In genomic region chr1:12614402-12615165, GRCh38 we compare ENCODE assay signal across 9 cellular contexts. TPM values are rescaled to one million over a fixed set of nuclear protein-coding genes. Genes with fewer than 3 reads are reported as not detected.
DNase-seq lines count a peak whose midpoint lies in the region; ATAC-seq, FAIRE-seq and TF ChIP-seq lines count a peak whose summit lies in the region.
"Had no signal": no experiment of that assay in that cellular context is flagged by ENCODE, and none has a peak within 500 bp of the region (broad histone marks: within the 10 kb centered on the region; RNA-seq: fewer than 3 reads in every experiment).

No MANE protein-coding gene starts in this region.

- no peak overlapping the region for H2AFZ ChIP-seq in PC-9
- H2AFZ ChIP-seq in endothelial cell of umbilical vein (ENCODE audit: low read depth, low read length), result no peak overlapping the region

- peak overlapping the region; percentile 90; the same call in 1 of the 2 replicates for H3K27ac ChIP-seq in PC-9
- no peak overlapping the region for H3K27ac ChIP-seq in endothelial cell of umbilical vein (ENCODE audit: insufficient read depth, low read depth, low read length)
- H3K27ac ChIP-seq in pancreas, result peak overlapping the region; percentile 93 to 98 (median 95)

- H3F3A ChIP-seq in PC-9 (ENCODE audit: insufficient read depth, low read depth), result peaks cover 47% of the 10 kb centered on the region; the same call in 1 of the 2 replicates

- no peaks in the 10 kb centered on the region for H3K9me1 ChIP-seq in endothelial cell of umbilical vein (replicated peaks; ENCODE audit: control insufficient read depth, extremely low read depth, insufficient read depth, low read length)

- intact Hi-C loops in PC-9 (cut with micrococcal nuclease; ENCODE audit: unreplicated experiment), result loop anchor here (10.0 kb wide), 1 partner anchor 480 kb away; no protein-coding TSS in a partner anchor
- intact Hi-C loops in endothelial cell of umbilical vein (cut with micrococcal nuclease), result no loop called here
- intact Hi-C loops in pancreas (cut with DNase I), result loop anchor here in 1 of 3 donors (10.0 kb wide), 2 partner anchors 140 to 210 kb away; no protein-coding TSS in a partner anchor

- BruUV-seq in PC-9 (replicated peaks; lab: Mats Ljungman, UMichigan) (no TSS peak), endothelial cell of umbilical vein (replicated peaks; lab: Mats Ljungman, UMichigan) (no TSS peak)

- FAIRE-seq in endothelial cell of umbilical vein (lab: Jason Lieb, UNC) (no peak), pancreas (lab: Jason Lieb, UNC) (no peak), urothelium cell line (lab: Jason Lieb, UNC) (no peak)

- H3K79me2 ChIP-seq in PC-9 (ENCODE audit: low read depth) (peaks cover 87% of the 10 kb centered on the region), endothelial cell of umbilical vein (ENCODE audit: control insufficient read depth, insufficient read depth, low read length) (peaks cover 11% of the 10 kb centered on the region)

- H4K20me1 ChIP-seq in PC-9 (ENCODE audit: insufficient read depth) (peaks cover 23% of the 10 kb centered on the region), endothelial cell of umbilical vein (replicated peaks; ENCODE audit: control insufficient read depth, extremely low read depth, insufficient read depth, low read length) (no peaks in the 10 kb centered on the region)

- peak overlapping the region; percentile 97 for H3K4me2 ChIP-seq in PC-9
- H3K4me2 ChIP-seq in endothelial cell of umbilical vein (ENCODE audit: insufficient read depth, low read length), result peak overlapping the region; percentile 73

- H3K4me3 ChIP-seq in BJ (ENCODE audit: low read depth, low read length) (peak overlapping the region; percentile 93), PC-9 (peak overlapping the region; percentile 91), endothelial cell of umbilical vein (replicated peaks in 1 of 3; ENCODE audit: insufficient read depth in 1 of 3, low read depth in 1 of 3, low read length in 3 of 3) (peak overlapping the region in 1 of 3 experiments; percentile 76), pancreas (peak overlapping the region; percentile 79 to 92 (median 84))

- dilution Hi-C loops in endothelial cell of umbilical vein (cut with MboI; ENCODE audit: extremely low pct_ligation_motif_present, low sequenced_read_pairs), result no loop called here

- no peak for TF ChIP-seq POLR2A in endothelial cell of umbilical vein (IDR thresholded peaks at IDR 0.05; ENCODE audit: low read depth, low read length)

- no peak overlapping the region for H3K9ac ChIP-seq in endothelial cell of umbilical vein (replicated peaks; ENCODE audit: extremely low read depth, insufficient read depth, low read length)

- POLR2A ChIA-PET in BJ (lab: Charles Lee) (no interaction called here), PC-9 (lab: Charles Lee; ENCODE audit: unreplicated experiment) (interaction anchor here (0.6 to 0.7 kb wide), 2 partner anchors 28 to 111 kb away, joined by 7 to 8 read pairs; no protein-coding TSS in a partner anchor), endothelial cell of umbilical vein (lab: Charles Lee) (interaction anchor here (0.7 kb wide), 1 partner anchor 280 kb away, joined by 6 read pairs; no protein-coding TSS in a partner anchor)

- DNase-seq in BJ (ENCODE audit: low read depth), result no peak
- DNase-seq in PC-9, result no peak
- DNase-seq in endothelial cell of umbilical vein (ENCODE audit: low read depth, low spot score), result no peak
- peak in 2 of 6 donors; percentile 33 to 39 for DNase-seq in pancreas
- DNase-seq in urothelium cell line (ENCODE audit: low spot score), result no peak
- no peak for DNase-seq in T-helper 9 cell
- DNase-seq in SW 1271 (lab: John Stamatoyannopoulos, UW), result no peak
- no peak for DNase-seq in NCI-H2029 (lab: John Stamatoyannopoulos, UW)
- DNase-seq: stimulated activated CD4-positive, alpha-beta T cell treated with anti-CD3 and anti-CD28 coated beads, Interleukin-4, amount 100 ng/mL, for 24 hours had no signal

- no peaks in the 10 kb centered on the region for H3K9me2 ChIP-seq in PC-9 (ENCODE audit: insufficient read depth)

- no peak for ATAC-seq in pancreas

- peaks cover 33% of the 10 kb centered on the region for H3K4me1 ChIP-seq in PC-9 (replicated peaks; ENCODE audit: insufficient read depth)
- H3K4me1 ChIP-seq in endothelial cell of umbilical vein (ENCODE audit: control insufficient read depth, extremely low read depth, insufficient read depth, low read length), result peaks cover 28% of the 10 kb centered on the region
- H3K4me1 ChIP-seq in pancreas, result peaks cover 7 to 25% (median 9%) of the 10 kb centered on the region in 3 donors

- no peaks in the 10 kb centered on the region for H3K9me3 ChIP-seq in PC-9 (ENCODE audit: insufficient read depth, low read depth)
- H3K9me3 ChIP-seq in endothelial cell of umbilical vein (replicated peaks; ENCODE audit: control insufficient read depth, insufficient read depth, low read length), result no peaks in the 10 kb centered on the region
- H3K9me3 ChIP-seq in pancreas, result no peaks in the 10 kb centered on the region

- WGBS in pancreas, 2 donors, result 27 to 29% methylated on average over 7 of the region's 7 CpGs

- no peak for TF ChIP-seq CTCF in BJ (IDR thresholded peaks at IDR 0.05; ENCODE audit: insufficient read depth, low read depth, low read length)
- TF ChIP-seq CTCF in PC-9 (conservative IDR thresholded peaks at IDR 0.05), result no peak
- TF ChIP-seq CTCF in endothelial cell of umbilical vein (IDR thresholded peaks at IDR 0.05; ENCODE audit: extremely low read depth in 1 of 2, insufficient read depth in 1 of 2, low read depth in 1 of 2, low read length in 2 of 2), result no peak
- TF ChIP-seq CTCF in pancreas (IDR thresholded peaks at IDR 0.05), result no peak

- CTCF ChIA-PET in BJ (lab: Yijun Ruan, JAX), result interaction anchor here (1.0 to 1.3 kb wide), 4 partner anchors 10 to 206 kb away, joined by 3 to 5 read pairs (median 4); no protein-coding TSS in a partner anchor
- CTCF ChIA-PET in PC-9 (lab: Charles Lee), result interaction anchor here (0.6 kb wide), 1 partner anchor 1328 kb away, joined by 7 read pairs; no protein-coding TSS in a partner anchor
- CTCF ChIA-PET in endothelial cell of umbilical vein (lab: Charles Lee), result interaction anchor here (1.1 to 9.2 kb wide), 8 partner anchors 12 to 490 kb away, joined by 3 to 131 read pairs (median 4); no protein-coding TSS in a partner anchor

- H3K36me3 ChIP-seq in BJ (ENCODE audit: control insufficient read depth, insufficient read depth, low read length), result peaks cover 18% of the 10 kb centered on the region
- peaks cover 37% of the 10 kb centered on the region for H3K36me3 ChIP-seq in PC-9 (ENCODE audit: low read depth)
- peaks cover 5 to 7% of the 10 kb centered on the region in 2 experiments for H3K36me3 ChIP-seq in endothelial cell of umbilical vein (ENCODE audit: control insufficient read depth in 2 of 2, extremely low read depth in 1 of 2, insufficient read depth in 2 of 2, low read length in 2 of 2)
- peaks cover 3 to 5% (median 4%) of the 10 kb centered on the region in 3 donors for H3K36me3 ChIP-seq in pancreas

- no peaks in the 10 kb centered on the region for H3K27me3 ChIP-seq in BJ (ENCODE audit: control insufficient read depth, insufficient read depth, low read length)
- H3K27me3 ChIP-seq in PC-9 (ENCODE audit: insufficient read depth, low read depth), result no peaks in the 10 kb centered on the region
- H3K27me3 ChIP-seq in endothelial cell of umbilical vein (ENCODE audit: control insufficient read depth in 2 of 2, insufficient read depth in 2 of 2, low read length in 2 of 2), result no peaks in the 10 kb centered on the region
- H3K27me3 ChIP-seq in pancreas, result no peaks in the 10 kb centered on the region

TF ChIP-seq in endothelial cell of umbilical vein, 7 proteins besides CTCF, POLR2A, EP300 and RAD21:
- TF ChIP-seq POLR2AphosphoS5 (IDR thresholded peaks at IDR 0.05; ENCODE audit: insufficient read depth, low read depth, low read length) (no peak), FOS (IDR thresholded peaks at IDR 0.05; ENCODE audit: borderline replicate concordance, insufficient read depth, low read length) (no peak), MYC (IDR thresholded peaks at IDR 0.05; ENCODE audit: low read depth, low read length) (no peak), GATA2 (IDR thresholded peaks at IDR 0.05; ENCODE audit: insufficient read depth, insufficient read length, low read depth, low read length) (no peak), JUN (IDR thresholded peaks at IDR 0.05; ENCODE audit: borderline replicate concordance, insufficient read depth, insufficient read length, low read depth) (no peak), EZH2 (IDR thresholded peaks at IDR 0.05; ENCODE audit: borderline replicate concordance, low read depth, low read length, severe bottlenecking) (no peak)
- TF ChIP-seq, protein P1, sequence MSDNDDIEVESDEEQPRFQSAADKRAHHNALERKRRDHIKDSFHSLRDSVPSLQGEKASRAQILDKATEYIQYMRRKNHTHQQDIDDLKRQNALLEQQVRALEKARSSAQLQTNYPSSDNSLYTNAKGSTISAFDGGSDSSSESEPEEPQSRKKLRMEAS (IDR thresholded peaks at IDR 0.05; ENCODE audit: insufficient read depth, insufficient read length), result no peak

RNA-seq across cellular contexts. Expression of gene DHRS3, which starts 3.4 kb away (rescaled TPM):
- polyA plus RNA-seq in BJ (2011; rRNA removed), result 188 and 224 TPM in 2 replicates
- 379 and 720 TPM in 2 replicates for polyA minus RNA-seq in BJ (2011; rRNA and poly(A)+ RNA removed)
- total RNA-seq in PC-9 (2021), result 144 and 154 TPM in 2 replicates
- total RNA-seq in endothelial cell of umbilical vein, result 54.3 and 75.2 TPM in 2 replicates
- polyA plus RNA-seq in endothelial cell of umbilical vein, result 54.3 and 58.4 TPM in 2 replicates
- 46.7 and 47.7 TPM in 2 replicates for polyA plus RNA-seq in endothelial cell of umbilical vein (2011; cell fraction: cytosol; rRNA removed)
- 44.6 and 46.9 TPM in 2 replicates for polyA plus RNA-seq in endothelial cell of umbilical vein (2011; cell fraction: nucleus; rRNA removed)
- polyA plus RNA-seq in endothelial cell of umbilical vein (2012), result 24.6 and 33.9 TPM in 2 replicates
- polyA minus RNA-seq in endothelial cell of umbilical vein, result 90.9 and 98.3 TPM in 2 replicates
- polyA minus RNA-seq in endothelial cell of umbilical vein (2011; cell fraction: cytosol; rRNA and poly(A)+ RNA removed), result 8.9 TPM
- polyA minus RNA-seq in endothelial cell of umbilical vein (2011; cell fraction: nucleus; rRNA and poly(A)+ RNA removed), result 24.9 and 25.2 TPM in 2 replicates
- total RNA-seq in pancreas, result 10 to 100 TPM; 51.3 to 98.6 (median 71.0) TPM
- 10 to 100 TPM; 47.7 to 48.2 TPM for polyA plus RNA-seq in pancreas

RNA-seq across cellular contexts. Expression of gene AADACL4, which starts 29.3 kb away (rescaled TPM):
- 0.20 and 0.21 TPM in 2 replicates for polyA plus RNA-seq in BJ (2011; rRNA removed)
- not detected in 2 replicates for polyA minus RNA-seq in BJ (2011; rRNA and poly(A)+ RNA removed)
- total RNA-seq in PC-9 (2021), result not detected in 2 replicates
- not detected in 2 replicates for total RNA-seq in endothelial cell of umbilical vein
- not detected in 2 replicates for polyA plus RNA-seq in endothelial cell of umbilical vein
- polyA plus RNA-seq in endothelial cell of umbilical vein (2011; cell fraction: cytosol; rRNA removed), result not detected in 2 replicates
- not detected in 2 replicates for polyA plus RNA-seq in endothelial cell of umbilical vein (2011; cell fraction: nucleus; rRNA removed)
- not detected in 2 replicates for polyA plus RNA-seq in endothelial cell of umbilical vein (2012)
- not detected in 2 replicates for polyA minus RNA-seq in endothelial cell of umbilical vein
- polyA minus RNA-seq in endothelial cell of umbilical vein (2011; cell fraction: cytosol; rRNA and poly(A)+ RNA removed), result not detected
- polyA minus RNA-seq in endothelial cell of umbilical vein (2011; cell fraction: nucleus; rRNA and poly(A)+ RNA removed), result not detected in 2 replicates
- not detected for total RNA-seq in pancreas
- not detected for polyA plus RNA-seq in pancreas
